ENCODE assay signal across 2 cellular contexts in genomic region chr2:153622285-153622684, GRCh38.
TF ChIP-seq lines count a peak whose summit lies in the region.

No MANE protein-coding gene starts in this region.

TF ChIP-seq in SK-N-SH, 30 proteins besides CTCF, POLR2A, EP300 and RAD21 (continued from another document):
- TF ChIP-seq REST (IDR thresholded peaks at IDR 0.05; ENCODE audit: low read depth, low read length), result no peak
- TF ChIP-seq JUND (IDR thresholded peaks at IDR 0.05), result no peak
- TF ChIP-seq, protein P1, sequence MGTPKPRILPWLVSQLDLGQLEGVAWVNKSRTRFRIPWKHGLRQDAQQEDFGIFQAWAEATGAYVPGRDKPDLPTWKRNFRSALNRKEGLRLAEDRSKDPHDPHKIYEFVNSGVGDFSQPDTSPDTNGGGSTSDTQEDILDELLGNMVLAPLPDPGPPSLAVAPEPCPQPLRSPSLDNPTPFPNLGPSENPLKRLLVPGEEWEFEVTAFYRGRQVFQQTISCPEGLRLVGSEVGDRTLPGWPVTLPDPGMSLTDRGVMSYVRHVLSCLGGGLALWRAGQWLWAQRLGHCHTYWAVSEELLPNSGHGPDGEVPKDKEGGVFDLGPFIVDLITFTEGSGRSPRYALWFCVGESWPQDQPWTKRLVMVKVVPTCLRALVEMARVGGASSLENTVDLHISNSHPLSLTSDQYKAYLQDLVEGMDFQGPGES (IDR thresholded peaks at IDR 0.05; ENCODE audit: low read depth, low read length), result no peak
- TF ChIP-seq EZH2phosphoT487 (IDR thresholded peaks at IDR 0.05; ENCODE audit: borderline replicate concordance, low read depth), result no peak
- TF ChIP-seq ZBTB33 (IDR thresholded peaks at IDR 0.05; ENCODE audit: borderline replicate concordance, low read depth), result no peak
- no peak for TF ChIP-seq TCF12 (IDR thresholded peaks at IDR 0.05)

TF ChIP-seq in SK-N-SH treated with all-trans-retinoic acid at 6 μM for 48 hours, 23 proteins besides CTCF, POLR2A, EP300 and RAD21 (continued from another document):
- TF ChIP-seq OSR1 (CRISPR knock-in tag; IDR thresholded peaks at IDR 0.05), result no peak
